23 cellular contexts compared by ENCODE assay signal in the genomic region with DNA sequence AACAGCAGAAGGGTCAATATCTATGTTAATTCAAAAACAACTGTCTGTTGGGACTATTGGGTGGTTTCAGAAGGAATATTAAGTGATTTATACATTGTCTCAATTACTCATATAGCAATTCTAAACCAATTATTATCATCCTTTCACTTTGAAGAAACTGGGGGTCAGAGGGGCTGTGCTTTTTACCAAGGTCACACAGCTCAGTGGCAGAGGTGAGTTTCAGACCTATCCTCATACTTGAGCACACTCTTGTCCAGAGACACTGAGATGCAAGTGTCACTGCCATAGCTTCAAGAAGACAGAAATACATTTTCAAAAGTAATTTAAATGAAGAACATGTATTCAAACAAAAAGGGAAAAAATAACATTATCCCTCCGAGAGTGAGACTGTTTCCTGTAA.
DNase-seq lines count a peak whose midpoint lies in the region; ATAC-seq, FAIRE-seq and TF ChIP-seq lines count a peak whose summit lies in the region.
"Had no signal": no experiment of that assay in that cellular context is flagged by ENCODE, and none has a peak within 500 bp of the region (broad histone marks: within the 10 kb centered on the region; RNA-seq: fewer than 3 reads in every experiment).

No MANE protein-coding gene starts in this region.

- H3K4ac ChIP-seq in IMR-90 (ENCODE audit: low read depth, low read length) = no peak overlapping the region

- H3K9me3 ChIP-seq in IMR-90 (ENCODE audit: control insufficient read depth, insufficient read depth, low read length) (no peaks in the 10 kb centered on the region), keratinocyte (ENCODE audit: control insufficient read depth, low read depth, low read length) (no peaks in the 10 kb centered on the region)
- H3K9me3 ChIP-seq: A549; BE2C; BLaER1 treated with 17β-estradiol and CSF1 and Interleukin-3, amounts not matched to agents 10 nM and 100 nM; HAP-1 had no signal

- no peaks in the 10 kb centered on the region for H3K27me3 Mint-ChIP-seq in GM23338 (ENCODE audit: insufficient read depth, low read depth, poor library complexity)

- no peaks in the 10 kb centered on the region for H3K79me1 ChIP-seq in IMR-90 (ENCODE audit: low read depth in 1 of 2, low read length in 2 of 2)

- CTCF ChIA-PET in IMR-90 (lab: Yijun Ruan, JAX) = no interaction called here

- H2BK20ac ChIP-seq in IMR-90 (ENCODE audit: low read depth, low read length) = peak overlapping the region; percentile 48; the same call in 1 of the 2 replicates

- H3K36me3 ChIP-seq in GM23338 (ENCODE audit: insufficient read depth) (no peaks in the 10 kb centered on the region), IMR-90 (ENCODE audit: control insufficient read depth, insufficient read depth, low read length) (no peaks in the 10 kb centered on the region), keratinocyte (ENCODE audit: control insufficient read depth in 2 of 2, extremely low read depth in 1 of 2, insufficient read depth in 2 of 2, low read length in 2 of 2) (no peaks in the 10 kb centered on the region)
- H3K36me3 ChIP-seq: BE2C; BLaER1 treated with 17β-estradiol and CSF1 and Interleukin-3, amounts not matched to agents 10 nM and 100 nM; HAP-1 had no signal

- no TSS peak for BruUV-seq in IMR-90 (replicated peaks; lab: Mats Ljungman, UMichigan)

- H3K4me3 Mint-ChIP-seq in GM23338 = no peak overlapping the region
- H3K4me3 Mint-ChIP-seq: CD14-positive monocyte; CD4-positive, alpha-beta T cell; CD8-positive, alpha-beta memory T cell had no signal

- H3K9me1 ChIP-seq in IMR-90 (ENCODE audit: insufficient read depth, low read length) = no peaks in the 10 kb centered on the region
- no peaks in the 10 kb centered on the region for H3K9me1 ChIP-seq in keratinocyte (ENCODE audit: control insufficient read depth, extremely low read depth, insufficient read depth, low read length)

- TF ChIP-seq RAD21 in IMR-90 (IDR thresholded peaks at IDR 0.05; ENCODE audit: low read length) = no peak

- dilution Hi-C loops in IMR-90 (cut with HindIII; ENCODE audit: low sequenced_read_pairs, unreplicated experiment) = no loop called here
- dilution Hi-C loops in keratinocyte (cut with MboI; ENCODE audit: extremely low pct_ligation_motif_present, low sequenced_read_pairs) = no loop called here

- H3K4me2 ChIP-seq in GM23338 = no peak overlapping the region
- H3K4me2 ChIP-seq in IMR-90 (ENCODE audit: low read depth, low read length) = no peak overlapping the region
- H3K4me2 ChIP-seq in keratinocyte (ENCODE audit: control insufficient read depth, extremely low read depth, insufficient read depth, low read depth, low read length) = peak overlapping the region; percentile 41
- H3K4me2 ChIP-seq: A549; BLaER1 treated with 17β-estradiol and CSF1 and Interleukin-3, amounts not matched to agents 10 nM and 100 nM had no signal

- no peaks in the 10 kb centered on the region for H3K36me3 Mint-ChIP-seq in GM23338 (ENCODE audit: low read depth)
- H3K36me3 Mint-ChIP-seq: CD14-positive monocyte; CD8-positive, alpha-beta memory T cell had no signal

- no peak for TF ChIP-seq POLR2A in IMR-90 (IDR thresholded peaks at IDR 0.05; ENCODE audit: low read depth, low read length)

- H3K27ac Mint-ChIP-seq in GM23338 = no peak overlapping the region; the same call in 1 of the 2 replicates
- H3K27ac Mint-ChIP-seq: CD4-positive, alpha-beta T cell had no signal

- TF ChIP-seq CTCF in GM23338 (conservative IDR thresholded peaks at IDR 0.05; ENCODE audit: low read depth in 2 of 2) = no peak
- no peak for TF ChIP-seq CTCF in IMR-90 (conservative IDR thresholded peaks at IDR 0.05; ENCODE audit: low read depth, low read length)
- no peak for TF ChIP-seq CTCF in keratinocyte (optimal IDR thresholded peaks at IDR 0.05 in 1 of 3, IDR thresholded peaks at IDR 0.05 in 1 of 3, conservative IDR thresholded peaks at IDR 0.05 in 1 of 3; ENCODE audit: extremely low read depth in 1 of 3, insufficient read depth in 2 of 3, low read length in 3 of 3)

- no peak overlapping the region for H2AK5ac ChIP-seq in IMR-90 (ENCODE audit: low read depth, low read length)

- H3K9me2 ChIP-seq in GM23338 (ENCODE audit: insufficient read depth) = no peaks in the 10 kb centered on the region

- no peak overlapping the region for H2AK9ac ChIP-seq in IMR-90 (replicated peaks; ENCODE audit: low read depth, low read length, poor library complexity)

- no peak overlapping the region for H2BK5ac ChIP-seq in IMR-90 (ENCODE audit: low read depth, low read length, poor library complexity, severe bottlenecking)

- H2AFZ ChIP-seq in GM23338 = peak overlapping the region; percentile 75; the same call in 1 of the 2 replicates
- peak overlapping the region; percentile 53 for H2AFZ ChIP-seq in IMR-90 (replicated peaks; ENCODE audit: low read length, poor library complexity)
- H2AFZ ChIP-seq in keratinocyte (ENCODE audit: control insufficient read depth, low read length) = peak overlapping the region; percentile 64

- H2BK15ac ChIP-seq in IMR-90 (ENCODE audit: low read depth, low read length) = no peak overlapping the region

- POLR2A ChIA-PET in IMR-90 (lab: Charles Lee; ENCODE audit: unreplicated experiment) = no interaction called here

- FAIRE-seq in keratinocyte (lab: Jason Lieb, UNC) = no peak
- FAIRE-seq: A549, D721Med, GM12878, GM19239 had no signal

- no CpG with 5 or more reads among the region's 1 CpG for WGBS in IMR-90 (ENCODE audit: extremely low coverage in 2 of 2, insufficient read length in 1 of 2), 2 experiments

- no peak overlapping the region for H3K9ac ChIP-seq in IMR-90 (ENCODE audit: low read depth, low read length)
- H3K9ac ChIP-seq in keratinocyte (ENCODE audit: control insufficient read depth, extremely low read depth, insufficient read depth, low read length) = no peak overlapping the region
- H3K9ac ChIP-seq: BLaER1 treated with 17β-estradiol and CSF1 and Interleukin-3, amounts not matched to agents 10 nM and 100 nM had no signal

- H3K4me1 ChIP-seq in GM23338 (ENCODE audit: insufficient read depth) = no peaks in the 10 kb centered on the region
- H3K4me1 ChIP-seq in IMR-90 (ENCODE audit: control insufficient read depth, insufficient read depth, low read length) = peaks cover 3% of the 10 kb centered on the region; the same call in 1 of the 2 replicates
- H3K4me1 ChIP-seq in keratinocyte (ENCODE audit: control insufficient read depth, extremely low read depth, insufficient read depth, low read length) = peaks cover 8% of the 10 kb centered on the region
- H3K4me1 ChIP-seq: BE2C; BLaER1 treated with 17β-estradiol and CSF1 and Interleukin-3, amounts not matched to agents 10 nM and 100 nM; HAP-1 had no signal

- no peaks in the 10 kb centered on the region for H3K4me1 Mint-ChIP-seq in GM23338
- H3K4me1 Mint-ChIP-seq: CD14-positive monocyte; CD8-positive, alpha-beta memory T cell had no signal

- no peak overlapping the region for H3K23ac ChIP-seq in IMR-90 (ENCODE audit: low read depth, low read length)

- no peaks in the 10 kb centered on the region for H3K27me3 ChIP-seq in GM23338 (ENCODE audit: insufficient read depth)
- no peaks in the 10 kb centered on the region for H3K27me3 ChIP-seq in IMR-90 (ENCODE audit: control insufficient read depth, insufficient read depth, low read length)
- H3K27me3 ChIP-seq in keratinocyte (ENCODE audit: control insufficient read depth, extremely low read depth, insufficient read depth, low read length) = no peaks in the 10 kb centered on the region
- H3K27me3 ChIP-seq: BE2C; BLaER1 treated with 17β-estradiol and CSF1 and Interleukin-3, amounts not matched to agents 10 nM and 100 nM had no signal

- H3K14ac ChIP-seq in IMR-90 (replicated peaks; ENCODE audit: low read depth, low read length) = peak overlapping the region; percentile 44; the same call in 1 of the 2 replicates

- no peak overlapping the region for H3K56ac ChIP-seq in IMR-90 (ENCODE audit: extremely low read depth, insufficient read depth, low read length)

- intact Hi-C loops in IMR-90 (cut with micrococcal nuclease) = loop anchor here (1.0 to 10.0 kb wide), 2 partner anchors 47 to 232 kb away; no protein-coding TSS in a partner anchor

- H3K4me3 ChIP-seq in GM23338 (no peak overlapping the region), IMR-90 (ENCODE audit: insufficient read depth, low read depth, low read length) (no peak overlapping the region), keratinocyte (ENCODE audit: control insufficient read depth in 2 of 3, extremely low read depth in 1 of 3, insufficient read depth in 2 of 3, low read depth in 1 of 3, low read length in 3 of 3) (no peak overlapping the region)
- H3K4me3 ChIP-seq: A549; BLaER1 treated with 17β-estradiol and CSF1 and Interleukin-3, amounts not matched to agents 10 nM and 100 nM; GM12878; HAP-1 had no signal

- in situ Hi-C loops in IMR-90 (cut with MboI; ENCODE audit: low sequenced_read_pairs) = no loop called here

- ATAC-seq in GM23338 (no peak), IMR-90 (ENCODE audit: low read depth) (no peak), GM21526 (IDR thresholded peaks at IDR 0.05; ENCODE audit: low FRiP score, unreplicated experiment) (no peak), GM21723 (IDR thresholded peaks at IDR 0.05; ENCODE audit: unreplicated experiment) (no peak)
- ATAC-seq: A549, GM12878 had no signal

- DNase-seq in GM23338 (ENCODE audit: low spot score) = no peak
- no peak for DNase-seq in IMR-90
- no peak for DNase-seq in keratinocyte (ENCODE audit: low read depth, low spot score)
- no peak for DNase-seq in NCI-H2196 (lab: John Stamatoyannopoulos, UW; ENCODE audit: unreplicated experiment)
- DNase-seq: 8988T; ACHN; AML-193; BE2C; CD4-positive, alpha-beta T cell; CD8-positive, alpha-beta memory T cell; DMS 273 treated with DMSO at 0.1 percent for 48 hours; DMS79; EL; GDM1 had no signal

- H3K9me3 Mint-ChIP-seq in GM23338 = no peaks in the 10 kb centered on the region; the same call in 2 of the 3 replicates
- H3K9me3 Mint-ChIP-seq: CD4-positive, alpha-beta T cell had no signal

- H4K5ac ChIP-seq in IMR-90 (ENCODE audit: low read depth, low read length) = no peak overlapping the region

- H3K18ac ChIP-seq in IMR-90 (ENCODE audit: low read depth, low read length) = no peak overlapping the region

- H4K20me1 ChIP-seq in GM23338 (replicated peaks; ENCODE audit: insufficient read depth) (no peaks in the 10 kb centered on the region), IMR-90 (ENCODE audit: insufficient read depth, low read length) (no peaks in the 10 kb centered on the region), keratinocyte (ENCODE audit: control insufficient read depth, extremely low read depth, insufficient read depth, low read length) (no peaks in the 10 kb centered on the region)
- H4K20me1 ChIP-seq: BLaER1 treated with 17β-estradiol and CSF1 and Interleukin-3, amounts not matched to agents 10 nM and 100 nM had no signal

- no peak overlapping the region for H2BK120ac ChIP-seq in IMR-90 (ENCODE audit: low read depth, low read length)

- no peaks in the 10 kb centered on the region for H3F3A ChIP-seq in GM23338 (replicated peaks; ENCODE audit: low read depth)

- no peak overlapping the region for H3K27ac ChIP-seq in GM23338 (ENCODE audit: low read depth)
- no peak overlapping the region for H3K27ac ChIP-seq in IMR-90 (ENCODE audit: insufficient read depth, low read length)
- no peak overlapping the region for H3K27ac ChIP-seq in keratinocyte (ENCODE audit: control insufficient read depth, insufficient read depth, low read length)
- H3K27ac ChIP-seq: A549; BLaER1 treated with 17β-estradiol and CSF1 and Interleukin-3, amounts not matched to agents 10 nM and 100 nM had no signal

- no peak overlapping the region; a peak in 1 of 4 replicates for H4K8ac ChIP-seq in IMR-90 (ENCODE audit: low read depth in 2 of 2, low read length in 2 of 2)

- H4K91ac ChIP-seq in IMR-90 (ENCODE audit: insufficient read depth, low read depth, low read length) = no peak overlapping the region

- H3K79me2 ChIP-seq in GM23338 (replicated peaks; ENCODE audit: insufficient read depth) (no peaks in the 10 kb centered on the region), keratinocyte (ENCODE audit: control insufficient read depth, insufficient read depth, low read length) (no peaks in the 10 kb centered on the region)
